Comparison of ENCODE assay signal across 1 cellular context in the genomic region with DNA sequence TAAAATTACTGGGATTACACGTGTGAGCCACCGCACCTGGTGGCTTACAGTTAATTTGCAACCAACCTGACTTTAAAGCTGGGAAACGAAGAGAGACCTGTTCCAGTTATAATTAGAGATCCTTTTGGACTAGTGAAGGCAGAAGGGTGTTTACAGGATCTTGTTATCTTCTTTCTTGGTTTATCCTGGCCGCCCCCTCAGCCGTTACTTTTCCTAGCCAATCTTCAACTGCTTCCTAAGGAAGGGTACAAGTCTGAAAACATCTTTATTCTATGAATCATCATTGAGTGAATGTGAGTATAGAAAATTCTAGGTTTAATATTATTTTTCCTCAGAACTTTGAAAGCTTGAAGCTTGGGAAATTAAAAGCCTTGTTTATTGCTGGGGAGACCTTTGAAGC.
TF ChIP-seq lines count a peak whose summit lies in the region.

No MANE protein-coding gene starts in this region.

TF ChIP-seq in IMR-90, 13 proteins besides CTCF, POLR2A, EP300 and RAD21 (continued from another document):
- TF ChIP-seq, protein P1, sequence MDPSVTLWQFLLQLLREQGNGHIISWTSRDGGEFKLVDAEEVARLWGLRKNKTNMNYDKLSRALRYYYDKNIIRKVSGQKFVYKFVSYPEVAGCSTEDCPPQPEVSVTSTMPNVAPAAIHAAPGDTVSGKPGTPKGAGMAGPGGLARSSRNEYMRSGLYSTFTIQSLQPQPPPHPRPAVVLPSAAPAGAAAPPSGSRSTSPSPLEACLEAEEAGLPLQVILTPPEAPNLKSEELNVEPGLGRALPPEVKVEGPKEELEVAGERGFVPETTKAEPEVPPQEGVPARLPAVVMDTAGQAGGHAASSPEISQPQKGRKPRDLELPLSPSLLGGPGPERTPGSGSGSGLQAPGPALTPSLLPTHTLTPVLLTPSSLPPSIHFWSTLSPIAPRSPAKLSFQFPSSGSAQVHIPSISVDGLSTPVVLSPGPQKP (IDR thresholded peaks at IDR 0.05; ENCODE audit: borderline replicate concordance, low read depth, low read length), result no peak
- TF ChIP-seq FOS (IDR thresholded peaks at IDR 0.05; ENCODE audit: low read depth, low read length) (no peak), NFE2L2 (IDR thresholded peaks at IDR 0.05; ENCODE audit: low read depth, low read length) (no peak), CEBPB (IDR thresholded peaks at IDR 0.05; ENCODE audit: low read depth, low read length) (no peak), RFX5 (IDR thresholded peaks at IDR 0.05; ENCODE audit: low read depth, low read length) (no peak), RCOR1 (IDR thresholded peaks at IDR 0.05; ENCODE audit: insufficient replicate concordance, low read length) (no peak)
- TF ChIP-seq, protein P2, sequence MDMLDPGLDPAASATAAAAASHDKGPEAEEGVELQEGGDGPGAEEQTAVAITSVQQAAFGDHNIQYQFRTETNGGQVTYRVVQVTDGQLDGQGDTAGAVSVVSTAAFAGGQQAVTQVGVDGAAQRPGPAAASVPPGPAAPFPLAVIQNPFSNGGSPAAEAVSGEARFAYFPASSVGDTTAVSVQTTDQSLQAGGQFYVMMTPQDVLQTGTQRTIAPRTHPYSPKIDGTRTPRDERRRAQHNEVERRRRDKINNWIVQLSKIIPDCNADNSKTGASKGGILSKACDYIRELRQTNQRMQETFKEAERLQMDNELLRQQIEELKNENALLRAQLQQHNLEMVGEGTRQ (IDR thresholded peaks at IDR 0.05; ENCODE audit: low read depth, low read length), result no peak
